8 cellular contexts compared by ENCODE assay signal in genomic region chr1:172532700-172533510, GRCh38. TPM values are rescaled to one million over a fixed set of nuclear protein-coding genes. Genes with fewer than 3 reads are reported as not detected.
A peak's percentile ranks its signal among the peaks of the same experiment; 100 is the strongest.
DNase-seq lines count a peak whose midpoint lies in the region; TF ChIP-seq lines count a peak whose summit lies in the region.

TSS of gene SUCO (plus strand) at chr1:172533150. CDS start at chr1:172533436, 286 bp downstream.

- peak within 1 kb of the TSS; percentile 69 for H2BK120ac ChIP-seq in neuronal stem cell (ENCODE audit: low read depth, low read length)

- peak within 1 kb of the TSS; percentile 87 for H2BK15ac ChIP-seq in neuronal stem cell (ENCODE audit: low read length)

- in situ Hi-C loops in SK-MEL-5 (cut with HindIII; ENCODE audit: low pct_unique_long_range_greater_than_20kb, low sequenced_read_pairs): no loop called here

- peak within 1 kb of the TSS; percentile 99 for H3K18ac ChIP-seq in neuronal stem cell (ENCODE audit: low read length)

- H3K9me3 ChIP-seq in neuronal stem cell (replicated peaks in 1 of 2; ENCODE audit: control insufficient read depth in 2 of 2, insufficient read depth in 1 of 2, low read depth in 1 of 2, low read length in 2 of 2): no peaks in the 10 kb centered on the region

- H4K8ac ChIP-seq in neuronal stem cell (ENCODE audit: low read depth, low read length): no peak within 1 kb of the TSS

- peak within 1 kb of the TSS; percentile 78 for H3K14ac ChIP-seq in neuronal stem cell (ENCODE audit: low read length)

- no peak within 1 kb of the TSS for H4K91ac ChIP-seq in neuronal stem cell (ENCODE audit: low read depth, low read length, poor library complexity)

- DNase-seq in GF-D8 (lab: John Stamatoyannopoulos, UW): peak; percentile 96
- DNase-seq in HEK293T (ENCODE audit: extremely low spot score): peak; percentile 98
- peak; percentile 99 for DNase-seq in MV-4-11 (lab: John Stamatoyannopoulos, UW)
- peak; percentile 98 for DNase-seq in SK-MEL-5 (ENCODE audit: low read depth, low spot score)
- peak; percentile 100 for DNase-seq in activated naive CD4-positive, alpha-beta T cell treated with Interleukin-2 at 50 U/mL for 16 hours
- DNase-seq in foreskin melanocyte: peak; percentile 98
- peak; percentile 99 for DNase-seq in neuronal stem cell (ENCODE audit: low spot score)

- peak within 1 kb of the TSS; percentile 65 for H2AK5ac ChIP-seq in neuronal stem cell (ENCODE audit: low read depth, low read length)

- no peaks in the 10 kb centered on the region for H3K79me1 ChIP-seq in neuronal stem cell (ENCODE audit: low read depth, low read length)

- peak within 1 kb of the TSS; percentile 96 for H3K27ac ChIP-seq in neuronal stem cell (replicated peaks; ENCODE audit: low read length)

- peak within 1 kb of the TSS; percentile 95 for H2AFZ ChIP-seq in neuronal stem cell (ENCODE audit: low read length)

- peak within 1 kb of the TSS; percentile 74 for H3K4me2 ChIP-seq in neuronal stem cell (ENCODE audit: insufficient read depth, low read length, poor library complexity, severe bottlenecking)

- no peak for TF ChIP-seq CTCF in subcutaneous adipose tissue (IDR thresholded peaks at IDR 0.05; ENCODE audit: low read depth)

- H3K4me1 ChIP-seq in neuronal stem cell (ENCODE audit: control insufficient read depth in 2 of 2, insufficient read depth in 1 of 2, low read depth in 1 of 2, low read length in 2 of 2): peaks cover 2 to 7% of the 10 kb centered on the region in 2 donors

- H3K27me3 ChIP-seq in neuronal stem cell (ENCODE audit: control insufficient read depth in 3 of 3, insufficient read depth in 3 of 3, low read depth in 1 of 3, low read length in 3 of 3): peaks cover 0 to 18% (median 0%) of the 10 kb centered on the region in 3 experiments

- H3K36me3 ChIP-seq in neuronal stem cell (replicated peaks in 1 of 2; ENCODE audit: control insufficient read depth in 2 of 2, insufficient read depth in 2 of 2, low read length in 2 of 2): no peaks in the 10 kb centered on the region

- POLR2A ChIA-PET in HEK293T (lab: Yijun Ruan, JAX): interaction anchor here (0.6 to 1.5 kb wide), 13 partner anchors 9 to 187 kb away, joined by 3 to 11 read pairs (median 4); no protein-coding TSS in a partner anchor

- no peak within 1 kb of the TSS for H3K4ac ChIP-seq in neuronal stem cell (ENCODE audit: low read length)

- peak within 1 kb of the TSS; percentile 92 for H2BK5ac ChIP-seq in neuronal stem cell (ENCODE audit: low read length)

- H3K4me3 ChIP-seq in neuronal stem cell (ENCODE audit: low read length in 2 of 2): peak within 1 kb of the TSS; percentile 74 to 97

- WGBS in neuronal stem cell (ENCODE audit: extremely low coverage in 2 of 2, insufficient read length in 2 of 2, insufficient replicate concordance in 1 of 2), 2 donors: no CpG with 5 or more reads among the region's 74 CpGs

- peak within 1 kb of the TSS; percentile 95 for H3K23ac ChIP-seq in neuronal stem cell (ENCODE audit: low read depth, low read length, poor library complexity)

- CTCF ChIA-PET in HEK293T (lab: Yijun Ruan, JAX): interaction anchor here (0.6 kb wide), 1 partner anchor 98 kb away, joined by 3 read pairs; no protein-coding TSS in a partner anchor

- H3K9ac ChIP-seq in neuronal stem cell (ENCODE audit: low read depth, low read length, poor library complexity): peak within 1 kb of the TSS; percentile 97

- no peak within 1 kb of the TSS for H2BK12ac ChIP-seq in neuronal stem cell (ENCODE audit: low read length)

TF ChIP-seq in HEK293T, 16 proteins besides CTCF, POLR2A, EP300 and RAD21:
- TF ChIP-seq HDGF (IDR thresholded peaks at IDR 0.05; ENCODE audit: borderline replicate concordance): peak; percentile 99; the same call in 1 of the 2 replicates
- TF ChIP-seq L3MBTL2 (conservative IDR thresholded peaks at IDR 0.05): 0 out of 2 replicates have a peak, but pooled peaks have one; percentile 32
- TF ChIP-seq ZNF384 (IDR thresholded peaks at IDR 0.05): no peak

RNA-seq across cellular contexts. Expression of gene SUCO, which starts in this region (rescaled TPM):
- 15.0 and 15.9 TPM in 2 replicates for total RNA-seq in SK-MEL-5 (2014; rRNA removed; shearing (Covaris generic))
- polyA plus RNA-seq in SK-MEL-5 (2015; cell fraction: cytosol; rRNA removed): 13.4 and 17.2 TPM in 2 replicates
- polyA plus RNA-seq in SK-MEL-5 (2015; cell fraction: nucleus; rRNA removed): 29.0 and 31.4 TPM in 2 replicates
- 34.2 TPM for polyA plus RNA-seq in neuronal stem cell (2013, experiment 1 of 2)
- polyA plus RNA-seq in neuronal stem cell (2013, experiment 2 of 2): 36.7 TPM
- 10 to 100 TPM; 26.9 to 35.9 (median 32.8) TPM for total RNA-seq in subcutaneous adipose tissue

Comparison
In these comparisons a context has a peak if more than half of its experiments do, and no peak if none do; other contexts are left out.
1. Peak in every context shown above with its lines: DNase-seq, H3K4me3 ChIP-seq and H3K27ac ChIP-seq.